In genomic region chr16:77359065-77359502, GRCh38 we compare ENCODE assay signal across 1 cellular context.
TF ChIP-seq lines count a peak whose summit lies in the region.

No MANE protein-coding gene starts in this region.

TF ChIP-seq in HepG2, 621 proteins besides CTCF, POLR2A, EP300 and RAD21 (continued from another document and continues in another):
- TF ChIP-seq STAT6 (CRISPR knock-in tag; IDR thresholded peaks at IDR 0.05; ENCODE audit: borderline replicate concordance) = 0 out of 2 replicates have a peak, but pooled peaks have one; percentile 30
- peak; percentile 78; the same call in 1 of the 2 replicates for TF ChIP-seq RERE (CRISPR knock-in tag; IDR thresholded peaks at IDR 0.05; ENCODE audit: low read depth)
- 0 out of 2 replicates have a peak, but pooled peaks have one; percentile 8 for TF ChIP-seq SMARCE1 (IDR thresholded peaks at IDR 0.05; ENCODE audit: borderline replicate concordance)
- TF ChIP-seq JUND (CRISPR knock-in tag; IDR thresholded peaks at IDR 0.05) = peak; percentile 74
- peak; percentile 56; the same call in 1 of the 2 replicates for TF ChIP-seq RXRA (CRISPR knock-in tag; IDR thresholded peaks at IDR 0.05)
- TF ChIP-seq PBX2 (CRISPR knock-in tag; IDR thresholded peaks at IDR 0.05) = 0 out of 2 replicates have a peak, but pooled peaks have one; percentile 33
- TF ChIP-seq ZNF224 (CRISPR knock-in tag; IDR thresholded peaks at IDR 0.05) = no peak
- TF ChIP-seq LCORL (IDR thresholded peaks at IDR 0.05) = peak; percentile 61; the same call in 1 of the 2 replicates
- no peak for TF ChIP-seq LCORL (CRISPR knock-in tag; IDR thresholded peaks at IDR 0.05)
- peak; percentile 53 for TF ChIP-seq KAT8 (CRISPR knock-in tag; IDR thresholded peaks at IDR 0.05)
- TF ChIP-seq ZNF713 (CRISPR knock-in tag; IDR thresholded peaks at IDR 0.05) = no peak
- TF ChIP-seq ZBTB34 (CRISPR knock-in tag; IDR thresholded peaks at IDR 0.05) = peak; percentile 80; the same call in 1 of the 2 replicates
- TF ChIP-seq SSRP1 (CRISPR knock-in tag; IDR thresholded peaks at IDR 0.05) = peak; percentile 87
- no peak for TF ChIP-seq SOX6 (IDR thresholded peaks at IDR 0.05)
- TF ChIP-seq SOX6 (CRISPR knock-in tag; IDR thresholded peaks at IDR 0.05) = peak; percentile 95
- 0 out of 2 replicates have a peak, but pooled peaks have one; percentile 20 for TF ChIP-seq SKIL (CRISPR knock-in tag; IDR thresholded peaks at IDR 0.05; ENCODE audit: borderline replicate concordance)
- 0 out of 2 replicates have a peak, but pooled peaks have one; percentile 33 for TF ChIP-seq ZNF788 (CRISPR knock-in tag; IDR thresholded peaks at IDR 0.05; ENCODE audit: borderline replicate concordance)
- peak; percentile 42; the same call in 1 of the 2 replicates for TF ChIP-seq ZFP36L1 (CRISPR knock-in tag; IDR thresholded peaks at IDR 0.05)
- TF ChIP-seq KLF6 (CRISPR knock-in tag; IDR thresholded peaks at IDR 0.05) = 0 out of 2 replicates have a peak, but pooled peaks have one; percentile 11
- peak; percentile 35; the same call in 1 of the 2 replicates for TF ChIP-seq THAP11 (CRISPR knock-in tag; IDR thresholded peaks at IDR 0.05)
- peak; percentile 99 for TF ChIP-seq ZNF644 (CRISPR knock-in tag; IDR thresholded peaks at IDR 0.05; ENCODE audit: low read depth)
- TF ChIP-seq ZNF577 (CRISPR knock-in tag; IDR thresholded peaks at IDR 0.05; ENCODE audit: borderline replicate concordance, low read depth) = no peak
- peak; percentile 51 for TF ChIP-seq XRCC5 (optimal IDR thresholded peaks at IDR 0.05; ENCODE audit: low read length)
- peak; percentile 41 for TF ChIP-seq BHLHE40 (IDR thresholded peaks at IDR 0.05; ENCODE audit: low read length)
- peak; percentile 72; the same call in 1 of the 2 replicates for TF ChIP-seq ELF3 (CRISPR knock-in tag; IDR thresholded peaks at IDR 0.05)
- 0 out of 2 replicates have a peak, but pooled peaks have one; percentile 28 for TF ChIP-seq NKX3-1 (CRISPR knock-in tag; IDR thresholded peaks at IDR 0.05)
- no peak for TF ChIP-seq ZNF335 (CRISPR knock-in tag; IDR thresholded peaks at IDR 0.05)
- TF ChIP-seq ZSCAN5A (CRISPR knock-in tag; IDR thresholded peaks at IDR 0.05; ENCODE audit: borderline replicate concordance) = peak; percentile 58; the same call in 1 of the 2 replicates
- TF ChIP-seq TBL1XR1 (IDR thresholded peaks at IDR 0.05; ENCODE audit: borderline replicate concordance, low read length, partially characterized antibody) = peak; percentile 51
- TF ChIP-seq MIXL1 (CRISPR knock-in tag; IDR thresholded peaks at IDR 0.05) = peak; percentile 81; the same call in 1 of the 2 replicates
- TF ChIP-seq FOSL2 (CRISPR knock-in tag; IDR thresholded peaks at IDR 0.05) = peak; percentile 98
- 0 out of 2 replicates have a peak, but pooled peaks have one; percentile 67 for TF ChIP-seq ZNF670 (CRISPR knock-in tag; IDR thresholded peaks at IDR 0.05; ENCODE audit: borderline replicate concordance)
- TF ChIP-seq SAP130 (CRISPR knock-in tag; IDR thresholded peaks at IDR 0.05; ENCODE audit: low read depth) = peak; percentile 66
- TF ChIP-seq ZMYM3 (CRISPR knock-in tag; IDR thresholded peaks at IDR 0.05) = 0 out of 2 replicates have a peak, but pooled peaks have one; percentile 19
- TF ChIP-seq DNMT3B (CRISPR knock-in tag; conservative IDR thresholded peaks at IDR 0.05) = peak; percentile 71; the same call in 1 of the 2 replicates
- TF ChIP-seq ARID5B (CRISPR knock-in tag; IDR thresholded peaks at IDR 0.05) = peak; percentile 97
- TF ChIP-seq HNRNPLL (IDR thresholded peaks at IDR 0.05; ENCODE audit: low read depth, low read length, poor library complexity, severe bottlenecking) = no peak
- TF ChIP-seq CREB1 (IDR thresholded peaks at IDR 0.05) = no peak
- 0 out of 2 replicates have a peak, but pooled peaks have one; percentile 30 for TF ChIP-seq CREB1 (CRISPR knock-in tag; IDR thresholded peaks at IDR 0.05)
- TF ChIP-seq ZNF576 (CRISPR knock-in tag; IDR thresholded peaks at IDR 0.05) = no peak
- peak; percentile 72 for TF ChIP-seq FOSL1 (CRISPR knock-in tag; IDR thresholded peaks at IDR 0.05; ENCODE audit: borderline replicate concordance)
- TF ChIP-seq YEATS2 (CRISPR knock-in tag; IDR thresholded peaks at IDR 0.05; ENCODE audit: borderline replicate concordance) = peak; percentile 17; the same call in 1 of the 2 replicates
- TF ChIP-seq CEBPG (CRISPR knock-in tag; IDR thresholded peaks at IDR 0.05) = peak; percentile 57
- TF ChIP-seq NR2F1 (CRISPR knock-in tag; IDR thresholded peaks at IDR 0.05) = 0 out of 4 replicates have a peak, but pooled peaks of 1 of the 2 experiments have one; percentile 17
- peak; percentile 63; the same call in 1 of the 2 replicates for TF ChIP-seq ZSCAN9 (CRISPR knock-in tag; IDR thresholded peaks at IDR 0.05; ENCODE audit: borderline replicate concordance)
- TF ChIP-seq FOXO1 (CRISPR knock-in tag; IDR thresholded peaks at IDR 0.05) = peak; percentile 81; the same call in 1 of the 2 replicates
